ENCODE assay signal across 8 cellular contexts in genomic region chr15:92801774-92802464, GRCh38.
DNase-seq lines count a peak whose midpoint lies in the region; ATAC-seq and TF ChIP-seq lines count a peak whose summit lies in the region.

No MANE protein-coding gene starts in this region.

- peaks cover 9% of the 10 kb centered on the region for H3K36me3 Mint-ChIP-seq in activated naive CD4-positive, alpha-beta T cell treated with anti-CD3 and anti-CD28 coated beads, Interleukin-2, amount 10 ng/mL, durations not matched to agents 7 days and 5 days
- H3K36me3 Mint-ChIP-seq in activated T-helper 17 cell treated with anti-CD3 and anti-CD28 coated beads, Interleukin-2, amount 50 U/mL, for 72 hours (ENCODE audit: low read depth): peaks cover 6% of the 10 kb centered on the region

- H3K4me1 ChIP-seq in vagina: peaks cover 40% of the 10 kb centered on the region

- no peak overlapping the region for H3K4me3 Mint-ChIP-seq in activated naive CD4-positive, alpha-beta T cell treated with anti-CD3 and anti-CD28 coated beads, Interleukin-2, amount 10 ng/mL, durations not matched to agents 7 days and 5 days
- no peak overlapping the region for H3K4me3 Mint-ChIP-seq in activated T-helper 17 cell treated with anti-CD3 and anti-CD28 coated beads, Interleukin-2, amount 50 U/mL, for 72 hours

- no peaks in the 10 kb centered on the region for H3K9me3 ChIP-seq in vagina

- CTCF ChIA-PET in activated naive CD4-positive, alpha-beta T cell treated with anti-CD3 and anti-CD28 coated beads, Interleukin-2, amount 10 ng/mL, durations not matched to agents 7 days and 5 days (lab: Charles Lee): interaction anchor here (0.6 to 5.0 kb wide), 3 partner anchors 83 to 116 kb away, joined by 3 to 26 read pairs (median 3); no protein-coding TSS in a partner anchor

- H3K27me3 ChIP-seq in vagina: no peaks in the 10 kb centered on the region

- no peak for DNase-seq in activated naive CD4-positive, alpha-beta T cell treated with anti-CD3 and anti-CD28 coated beads, Interleukin-2, amount 10 ng/mL, durations not matched to agents 7 days and 5 days
- DNase-seq in activated naive CD4-positive, alpha-beta T cell treated with Interleukin-2 at 50 U/mL for 16 hours: no peak
- DNase-seq in astrocyte of the hippocampus (ENCODE audit: low read depth, low spot score) (peak; percentile 84), left colon (no peak), vagina (ENCODE audit: extremely low spot score in 2 of 2) (no peak)

- H3K9me3 Mint-ChIP-seq in activated naive CD4-positive, alpha-beta T cell treated with anti-CD3 and anti-CD28 coated beads, Interleukin-2, amount 10 ng/mL, durations not matched to agents 7 days and 5 days: no peaks in the 10 kb centered on the region
- no peaks in the 10 kb centered on the region for H3K9me3 Mint-ChIP-seq in activated T-helper 17 cell treated with anti-CD3 and anti-CD28 coated beads, Interleukin-2, amount 50 U/mL, for 72 hours

- no peaks in the 10 kb centered on the region for H3K27me3 Mint-ChIP-seq in activated naive CD4-positive, alpha-beta T cell treated with anti-CD3 and anti-CD28 coated beads, Interleukin-2, amount 10 ng/mL, durations not matched to agents 7 days and 5 days
- H3K27me3 Mint-ChIP-seq in activated T-helper 17 cell treated with anti-CD3 and anti-CD28 coated beads, Interleukin-2, amount 50 U/mL, for 72 hours: no peaks in the 10 kb centered on the region

- peak overlapping the region; percentile 37 for H3K27ac Mint-ChIP-seq in activated naive CD4-positive, alpha-beta T cell treated with anti-CD3 and anti-CD28 coated beads, Interleukin-2, amount 10 ng/mL, durations not matched to agents 7 days and 5 days
- H3K27ac Mint-ChIP-seq in activated T-helper 17 cell treated with anti-CD3 and anti-CD28 coated beads, Interleukin-2, amount 50 U/mL, for 72 hours: no peak overlapping the region

- peaks cover 45% of the 10 kb centered on the region for H3K4me1 Mint-ChIP-seq in activated naive CD4-positive, alpha-beta T cell treated with anti-CD3 and anti-CD28 coated beads, Interleukin-2, amount 10 ng/mL, durations not matched to agents 7 days and 5 days
- H3K4me1 Mint-ChIP-seq in activated T-helper 17 cell treated with anti-CD3 and anti-CD28 coated beads, Interleukin-2, amount 50 U/mL, for 72 hours: peaks cover 17% of the 10 kb centered on the region

- peak overlapping the region; percentile 87 for H3K27ac ChIP-seq in vagina

- H3K4me3 ChIP-seq in vagina: no peak overlapping the region

- intact Hi-C loops in left colon (cut with DNase I, micrococcal nuclease) (loop anchor here (5.0 to 10.0 kb wide), 2 partner anchors 113 to 115 kb away; no protein-coding TSS in a partner anchor), vagina (cut with DNase I) (no loop called here)

- ATAC-seq in left colon (peak; percentile 38), GM18517 (IDR thresholded peaks at IDR 0.05; ENCODE audit: unreplicated experiment) (no peak), GM21447 (IDR thresholded peaks at IDR 0.05; ENCODE audit: unreplicated experiment) (no peak)
- ATAC-seq in activated T-helper 17 cell treated with anti-CD3 and anti-CD28 coated beads, Interleukin-2, amount 50 U/mL, for 72 hours (replicated peaks): no peak

- no peak for TF ChIP-seq POLR2A in vagina (IDR thresholded peaks at IDR 0.05)

- no peak for TF ChIP-seq CTCF in vagina (IDR thresholded peaks at IDR 0.05)

- no peaks in the 10 kb centered on the region for H3K36me3 ChIP-seq in vagina
